In the genomic region with DNA sequence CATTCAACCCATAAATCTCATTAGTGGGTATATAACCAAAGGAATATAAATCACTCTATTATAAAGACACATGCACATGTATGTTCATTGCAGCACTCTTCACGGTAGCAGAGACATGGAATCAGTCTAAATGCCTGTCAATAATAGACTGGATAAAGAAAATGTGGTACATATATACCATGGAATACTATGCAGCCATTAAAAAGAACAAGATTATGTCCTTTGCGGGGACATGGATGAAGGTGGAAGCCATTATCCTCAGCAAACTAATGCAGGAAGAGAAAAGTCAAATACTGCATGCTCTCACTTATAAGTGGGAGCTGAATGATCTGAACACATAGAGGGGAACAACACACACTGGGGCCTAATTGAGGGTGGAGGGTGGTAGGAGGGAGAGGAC, we compare ENCODE assay signal across 5 cellular contexts. TPM values are rescaled to one million over a fixed set of nuclear protein-coding genes. Genes with fewer than 3 reads are reported as not detected.
DNase-seq lines count a peak whose midpoint lies in the region; ATAC-seq, FAIRE-seq and TF ChIP-seq lines count a peak whose summit lies in the region.
"Not testable (repeated sequence)": the region's sequence is repeated elsewhere in the genome, so short reads cannot be mapped to it uniquely, and the experiment has no call there.

No MANE protein-coding gene starts in this region.

- H3K4me3 Mint-ChIP-seq in progenitor cell of endocrine pancreas (ENCODE audit: low read depth) = not testable (repeated sequence)

- peaks cover 14% of the 10 kb centered on the region for H3K9me3 Mint-ChIP-seq in progenitor cell of endocrine pancreas (ENCODE audit: low read depth)

- H3K9me3 ChIP-seq in HEK293 (ENCODE audit: control insufficient read depth, insufficient read depth, low read depth, low read length); K562 (replicated peaks; ENCODE audit: control insufficient read depth, insufficient read depth, low read depth, low read length): not testable (repeated sequence)

- H3K4me1 Mint-ChIP-seq in progenitor cell of endocrine pancreas (ENCODE audit: low read depth) = peaks cover 15% of the 10 kb centered on the region

- not testable (repeated sequence) for H4K20me1 ChIP-seq in K562 (replicated peaks; ENCODE audit: control insufficient read depth, insufficient read depth, low read length)

- in situ Hi-C loops in K562 (cut with MboI) = not testable (repeated sequence)

- POLR2A ChIA-PET in HEK293 (lab: Yijun Ruan, JAX); K562 (lab: Yijun Ruan, JAX): not testable (repeated sequence)

- H3K36me3 Mint-ChIP-seq in progenitor cell of endocrine pancreas (ENCODE audit: insufficient read depth) = peaks cover 26% of the 10 kb centered on the region

- H3K36me3 ChIP-seq in HEK293 (ENCODE audit: control insufficient read depth in 2 of 2, insufficient read depth in 1 of 2, low read length in 2 of 2) (peaks cover 9 to 11% of the 10 kb centered on the region in 2 experiments), K562 (ENCODE audit: control insufficient read depth, insufficient read depth, low read length) (peaks cover 14% of the 10 kb centered on the region; the same call in 2 of the 3 replicates)

- H3K27ac Mint-ChIP-seq in progenitor cell of endocrine pancreas = peak overlapping the region; percentile 66

- DNase-seq in GM12891 (ENCODE audit: insufficient read length, low spot score); K562 (ENCODE audit: extremely low read depth in 1 of 4, low spot score in 3 of 4); progenitor cell of endocrine pancreas (ENCODE audit: low spot score, unreplicated experiment): not testable (repeated sequence)

- H3K4me3 ChIP-seq in HEK293 (ENCODE audit: low read depth, low read length); K562: not testable (repeated sequence)

- not testable (repeated sequence) for TF ChIP-seq RAD21 in K562 (CRISPR knock-in tag; conservative IDR thresholded peaks at IDR 0.05 in 1 of 2, IDR thresholded peaks at IDR 0.05 in 1 of 2)

- FAIRE-seq in GM12891 (lab: Jason Lieb, UNC) = peak; percentile 33
- not testable (repeated sequence) for FAIRE-seq in K562 (lab: Jason Lieb, UNC)

- not testable (repeated sequence) for H3K4me2 ChIP-seq in K562 (ENCODE audit: insufficient read depth, low read length)

- not testable (repeated sequence) for BruUV-seq in K562 (replicated peaks; lab: Mats Ljungman, UMichigan)

- H3K27me3 ChIP-seq in K562 (ENCODE audit: control insufficient read depth in 2 of 2, insufficient read depth in 2 of 2, low read length in 2 of 2) = not testable (repeated sequence)

- CTCF ChIA-PET in HEK293 (lab: Yijun Ruan, JAX); K562 (lab: Yijun Ruan, JAX; ENCODE audit: low intra/inter-chr PET ratio): not testable (repeated sequence)

- not testable (repeated sequence) for H3K9me1 ChIP-seq in K562 (ENCODE audit: control insufficient read depth, insufficient read depth, low read length)

- ATAC-seq in SK-N-SH treated with all-trans-retinoic acid at 6 μM for 48 hours, K562: not testable (repeated sequence)

- 87% methylated on average over 2 of the region's 2 CpGs for WGBS in K562 (ENCODE audit: insufficient coverage, low coverage, missing lambda C conversion rate)

- not testable (repeated sequence) for TF ChIP-seq POLR2A in GM12891 (IDR thresholded peaks at IDR 0.05; ENCODE audit: low read depth, low read length); K562 (conservative IDR thresholded peaks at IDR 0.05)

- H2AFZ ChIP-seq in K562 (ENCODE audit: low read depth, low read length) = not testable (repeated sequence)

- TF ChIP-seq EP300 in K562 (IDR thresholded peaks at IDR 0.05; ENCODE audit: low read length) = not testable (repeated sequence)

- intact Hi-C loops in K562 (cut with micrococcal nuclease) = not testable (repeated sequence)

- not testable (repeated sequence) for H3K9ac ChIP-seq in K562 (ENCODE audit: insufficient read depth in 1 of 2, low read depth in 2 of 2, low read length in 2 of 2)

- not testable (repeated sequence) for H3K27me3 Mint-ChIP-seq in progenitor cell of endocrine pancreas

- H3K4me1 ChIP-seq in HEK293 (ENCODE audit: control insufficient read depth, insufficient read depth, low read length); K562 (replicated peaks in 1 of 2; ENCODE audit: control insufficient read depth in 2 of 2, insufficient read depth in 2 of 2, low read length in 2 of 2): not testable (repeated sequence)

- H3K27ac ChIP-seq in HEK293 (ENCODE audit: extremely low read depth, low read depth, low read length); K562 (ENCODE audit: extremely low read depth, low read depth, low read length): not testable (repeated sequence)

- H3K79me2 ChIP-seq in K562 (ENCODE audit: control insufficient read depth, insufficient read depth, low read length) = not testable (repeated sequence)

- TF ChIP-seq CTCF in HEK293 (tag by site-specific recombination; IDR thresholded peaks at IDR 0.05); K562 (IDR thresholded peaks at IDR 0.05 in 2 of 3, conservative IDR thresholded peaks at IDR 0.05 in 1 of 3; ENCODE audit: insufficient read depth in 2 of 3, low read depth in 1 of 3, low read length in 3 of 3); progenitor cell of endocrine pancreas (IDR thresholded peaks at IDR 0.05; ENCODE audit: unreplicated experiment): not testable (repeated sequence)

TF ChIP-seq in HEK293, 187 proteins besides CTCF, POLR2A, EP300 and RAD21:
- peak; percentile 87 for TF ChIP-seq ZNF146 (tag by site-specific recombination; IDR thresholded peaks at IDR 0.05)
- 0 out of 2 replicates have a peak, but pooled peaks have one; percentile 36 for TF ChIP-seq ZNF580 (tag by site-specific recombination; IDR thresholded peaks at IDR 0.05)
TF ChIP-seq in HEK293: peak in this region for 2; not testable (repeated sequence) for 185.

TF ChIP-seq in SK-N-SH treated with all-trans-retinoic acid at 6 μM for 48 hours, 23 proteins besides CTCF, POLR2A, EP300 and RAD21:
- TF ChIP-seq ZNF8 (CRISPR knock-in tag; IDR thresholded peaks at IDR 0.05) = peak; percentile 74

TF ChIP-seq in K562, 482 proteins besides CTCF, POLR2A, EP300 and RAD21:
- TF ChIP-seq ZNF146 (CRISPR knock-in tag; IDR thresholded peaks at IDR 0.05; ENCODE audit: unreplicated experiment) (peak; percentile 92), RBM25 (IDR thresholded peaks at IDR 0.05; ENCODE audit: low read depth, low read length, severe bottlenecking) (peak; percentile 3)

RNA-seq across cellular contexts. Expression of gene RASA1, which starts 38.4 kb away (rescaled TPM):
- 24.1 TPM for polyA plus RNA-seq in GM12891 (2012; ENCODE audit: low read depth, missing spikeins)
- total RNA-seq in K562 (2011; cell fraction: chromatin; rRNA removed; ENCODE audit: low replicate concordance) = 7.5 and 23.7 TPM in 2 replicates
- 6.0 and 7.6 TPM in 2 replicates for total RNA-seq in K562 (2011; cell fraction: nucleolus; rRNA removed)
- total RNA-seq in K562 (2011; cell fraction: nucleoplasm; rRNA removed) = 9.5 and 11.1 TPM in 2 replicates
- total RNA-seq in K562 (2014; rRNA removed) (7.7 and 9.3 TPM in 2 replicates), K562 (2014; rRNA removed; fragmentation: Illumina TruSeq; extraction: Trizol) (7.2 and 9.1 TPM in 2 replicates), K562 (2015; rRNA removed; fragmentation: Illumina TruSeq; extraction: Trizol) (8.2 and 9.2 TPM in 2 replicates), K562 (2021) (9.1 and 11.4 TPM in 2 replicates), progenitor cell of endocrine pancreas (42.0 and 42.6 TPM in 2 replicates)
- polyA plus RNA-seq in K562 (2011; rRNA removed) (14.6 and 17.3 TPM in 2 replicates), K562 (2014; fragmentation: Illumina TruSeq; extraction: Trizol) (9.4 and 10.6 TPM in 2 replicates), K562 (2014; fragmentation: Nextera tagmentation; extraction: Ambion mirVana) (1 to 10 TPM; 3.2 to 4.5 TPM), K562 (2014; rRNA removed) (9.8 TPM in 2 replicates)
- 4.8 and 7.7 TPM in 2 replicates for polyA plus RNA-seq in K562 (2011; cell fraction: cytosol; rRNA removed)
- 14.0 and 22.1 TPM in 2 replicates for polyA plus RNA-seq in K562 (2011; cell fraction: nucleus; rRNA removed)
- polyA plus RNA-seq in K562 (2012) = 9.5 and 11.5 TPM in 2 replicates
- polyA minus RNA-seq in K562 (2011; rRNA and poly(A)+ RNA removed) = 19.2 and 21.8 TPM in 2 replicates
- 5.3 and 5.4 TPM in 2 replicates for polyA minus RNA-seq in K562 (2011; cell fraction: cytosol; rRNA and poly(A)+ RNA removed)
- polyA minus RNA-seq in K562 (2011; cell fraction: nucleus; rRNA and poly(A)+ RNA removed) = 19.9 and 25.1 TPM in 2 replicates
